ENCODE assay signal across 14 cellular contexts in the genomic region with DNA sequence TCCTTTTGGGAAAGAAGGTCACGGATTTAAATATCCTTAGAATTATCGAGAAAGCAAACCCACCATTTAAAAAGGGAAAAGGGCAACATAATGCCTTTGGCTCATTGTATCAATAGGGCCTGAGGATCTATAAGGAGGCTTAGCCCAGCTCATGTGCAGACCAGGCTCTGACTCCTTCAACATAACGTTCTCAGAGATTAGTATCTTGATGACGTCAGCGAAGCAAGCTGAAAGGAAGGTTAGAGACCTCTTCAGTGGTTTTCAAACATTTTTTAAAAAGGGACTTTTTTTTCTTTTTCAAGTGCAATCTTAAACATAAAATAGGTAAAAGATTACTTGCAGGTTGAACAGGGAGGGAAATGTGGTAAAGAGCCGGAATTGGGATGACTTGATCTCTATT.
DNase-seq lines count a peak whose midpoint lies in the region; ATAC-seq and TF ChIP-seq lines count a peak whose summit lies in the region.
"Had no signal": no experiment of that assay in that cellular context is flagged by ENCODE, and none has a peak within 500 bp of the region (broad histone marks: within the 10 kb centered on the region; RNA-seq: fewer than 3 reads in every experiment).

No MANE protein-coding gene starts in this region.

- H3K9me3 ChIP-seq in WERI-Rb-1 (ENCODE audit: severe bottlenecking) (no peaks in the 10 kb centered on the region), left lung (peaks cover 0 to 2% of the 10 kb centered on the region in 2 donors)
- H3K9me3 ChIP-seq: BLaER1 treated with 17β-estradiol and CSF1 and Interleukin-3, amounts not matched to agents 10 nM and 100 nM; HAP-1 had no signal

- peak; percentile 47 for ATAC-seq in left lung
- ATAC-seq in effector memory CD8-positive, alpha-beta T cell (replicated peaks): no peak
- ATAC-seq: CD8-positive, alpha-beta T cell had no signal

- no peak for TF ChIP-seq CTCF in WERI-Rb-1 (IDR thresholded peaks at IDR 0.05; ENCODE audit: low read depth, low read length)
- no peak for TF ChIP-seq CTCF in left lung (IDR thresholded peaks at IDR 0.05)
- TF ChIP-seq CTCF in retinal pigment epithelial cell (conservative IDR thresholded peaks at IDR 0.05; ENCODE audit: low read depth, low read length): no peak

- no peaks in the 10 kb centered on the region for H3K36me3 Mint-ChIP-seq in effector memory CD8-positive, alpha-beta T cell (ENCODE audit: insufficient read depth)
- H3K36me3 Mint-ChIP-seq: CD8-positive, alpha-beta T cell had no signal

- H3K4me1 Mint-ChIP-seq in effector memory CD8-positive, alpha-beta T cell (ENCODE audit: low read depth in 2 of 2): no peaks in the 10 kb centered on the region
- H3K4me1 Mint-ChIP-seq: B cell had no signal

- H3K27ac Mint-ChIP-seq in effector memory CD8-positive, alpha-beta T cell: no peak overlapping the region
- H3K27ac Mint-ChIP-seq: B cell; CD8-positive, alpha-beta T cell had no signal

- H3K9me3 Mint-ChIP-seq in effector memory CD8-positive, alpha-beta T cell: peaks cover 2 to 17% of the 10 kb centered on the region in 2 donors

- H3K4me3 ChIP-seq in WERI-Rb-1 (ENCODE audit: low read depth, low read length) (no peak overlapping the region), left lung (no peak overlapping the region), retinal pigment epithelial cell (ENCODE audit: low read length) (no peak overlapping the region)
- H3K4me3 ChIP-seq: BLaER1 treated with 17β-estradiol and CSF1 and Interleukin-3, amounts not matched to agents 10 nM and 100 nM; GM23248; HAP-1 had no signal

- no peak overlapping the region for H3K27ac ChIP-seq in WERI-Rb-1
- H3K27ac ChIP-seq in left lung: no peak overlapping the region
- H3K27ac ChIP-seq: BLaER1 treated with 17β-estradiol and CSF1 and Interleukin-3, amounts not matched to agents 10 nM and 100 nM; GM23248 had no signal

- no peaks in the 10 kb centered on the region for H3K27me3 Mint-ChIP-seq in effector memory CD8-positive, alpha-beta T cell
- H3K27me3 Mint-ChIP-seq: B cell had no signal

- H3K4me3 Mint-ChIP-seq in effector memory CD8-positive, alpha-beta T cell: no peak overlapping the region
- H3K4me3 Mint-ChIP-seq: B cell; CD8-positive, alpha-beta T cell had no signal

- in situ Hi-C loops in G401 (cut with HindIII; ENCODE audit: low sequenced_read_pairs): no loop called here

- H3K27me3 ChIP-seq in WERI-Rb-1 (ENCODE audit: insufficient read depth, low read depth, severe bottlenecking) (no peaks in the 10 kb centered on the region), left lung (no peaks in the 10 kb centered on the region)
- H3K27me3 ChIP-seq: BLaER1 treated with 17β-estradiol and CSF1 and Interleukin-3, amounts not matched to agents 10 nM and 100 nM had no signal

- H3K36me3 ChIP-seq in WERI-Rb-1 (no peaks in the 10 kb centered on the region), left lung (no peaks in the 10 kb centered on the region)
- H3K36me3 ChIP-seq: BLaER1 treated with 17β-estradiol and CSF1 and Interleukin-3, amounts not matched to agents 10 nM and 100 nM; HAP-1 had no signal

- DNase-seq in Daoy (ENCODE audit: low read depth): peak; percentile 4
- peak; percentile 20 for DNase-seq in WERI-Rb-1
- DNase-seq in left lung: no peak
- DNase-seq in retinal pigment epithelial cell (ENCODE audit: low read depth): peak; percentile 59
- no peak for DNase-seq in effector memory CD8-positive, alpha-beta T cell
- DNase-seq in G401 (ENCODE audit: low spot score): no peak
- DNase-seq: Calu3; CD8-positive, alpha-beta T cell; DMS79 treated with DMSO at 0.1 percent for 48 hours; EL; GM23248 had no signal

- intact Hi-C loops in left lung (cut with DNase I): no loop called here

- H3K4me1 ChIP-seq in left lung: no peaks in the 10 kb centered on the region
- H3K4me1 ChIP-seq: BLaER1 treated with 17β-estradiol and CSF1 and Interleukin-3, amounts not matched to agents 10 nM and 100 nM had no signal

Comparison
In these comparisons a context has a peak if more than half of its experiments do, and no peak if none do; other contexts are left out.
1. DNase-seq: peak in Daoy (single experiment), WERI-Rb-1 (single experiment) and retinal pigment epithelial cell (single experiment); none in left lung (0 of 2), effector memory CD8-positive, alpha-beta T cell (0 of 3) and G401 (single experiment).